Comparison of ENCODE assay signal across 25 cellular contexts in the genomic region with DNA sequence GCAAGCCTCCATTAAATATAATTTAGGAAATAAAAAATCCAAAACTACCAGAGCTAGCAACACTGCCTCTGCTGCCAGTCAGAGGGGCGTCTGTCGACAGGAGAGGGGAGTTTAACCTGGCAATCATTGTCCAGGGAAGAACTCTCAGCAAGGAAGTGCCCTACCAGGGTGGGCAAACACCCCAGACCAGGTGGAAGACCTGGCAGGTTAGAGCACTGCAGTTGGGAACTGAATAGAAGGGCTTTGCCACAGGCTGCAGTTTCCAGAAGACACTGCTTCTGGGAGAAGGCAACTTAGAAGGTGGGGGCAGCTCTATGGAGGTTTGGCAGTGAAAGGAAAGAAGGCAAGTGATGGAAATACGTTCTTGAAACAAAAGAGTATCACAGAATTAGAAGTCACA. TPM values are rescaled to one million over a fixed set of nuclear protein-coding genes. Genes with fewer than 3 reads are reported as not detected.
"Had no signal": no experiment of that assay in that cellular context is flagged by ENCODE, and none has a peak within 500 bp of the region (broad histone marks: within the 10 kb centered on the region; RNA-seq: fewer than 3 reads in every experiment).

No MANE protein-coding gene starts in this region.

- H3K36me3 ChIP-seq: esophagus squamous epithelium, sigmoid colon had no signal

- H3K9me3 Mint-ChIP-seq: dendritic cell treated with granulocyte-macrophage colony-stimulating factor and Interleukin-4, amounts not matched to agents 40 ng/mL and 50 ng/mL, for 4 days; effector memory CD8-positive, alpha-beta T cell; naive thymus-derived CD8-positive, alpha-beta T cell; neural crest cell; stimulated activated naive B cell treated with anti-CD40 and anti-IgM and Interleukin-4, amounts not matched to agents 10 μg/mL and 1 μg/mL and 100 μg/mL, for 72 hours; stimulated activated naive CD8-positive, alpha-beta T cell treated with anti-CD3 and anti-CD28 coated beads, Interleukin-15, amount 100 ng/mL, for 72 hours; type B pancreatic cell had no signal

- H3K9me3 ChIP-seq: esophagus squamous epithelium, mucosa of descending colon, sigmoid colon had no signal

- H3K4me3 Mint-ChIP-seq: dendritic cell treated with granulocyte-macrophage colony-stimulating factor and Interleukin-4, amounts not matched to agents 40 ng/mL and 50 ng/mL, for 4 days; effector memory CD8-positive, alpha-beta T cell; neural crest cell; stimulated activated naive B cell treated with anti-CD40 and anti-IgM and Interleukin-4, amounts not matched to agents 10 μg/mL and 1 μg/mL and 100 μg/mL, for 72 hours; stimulated activated naive CD8-positive, alpha-beta T cell treated with anti-CD3 and anti-CD28 coated beads, Interleukin-15, amount 100 ng/mL, for 72 hours; type B pancreatic cell had no signal

- H3K36me3 Mint-ChIP-seq: type B pancreatic cell had no signal

- ATAC-seq: effector memory CD8-positive, alpha-beta T cell; foreskin keratinocyte; left colon; left ventricle myocardium superior; mucosa of descending colon; naive thymus-derived CD8-positive, alpha-beta T cell; stimulated activated naive B cell treated with anti-CD40 and anti-IgM and Interleukin-4, amounts not matched to agents 10 μg/mL and 1 μg/mL and 100 μg/mL, for 72 hours; stimulated activated naive CD8-positive, alpha-beta T cell treated with anti-CD3 and anti-CD28 coated beads, Interleukin-15, amount 100 ng/mL, for 72 hours had no signal

- H3K4me3 ChIP-seq: esophagus squamous epithelium, hepatocyte, mucosa of descending colon, sigmoid colon, skin epidermis had no signal

- H3K27me3 Mint-ChIP-seq: dendritic cell treated with granulocyte-macrophage colony-stimulating factor and Interleukin-4, amounts not matched to agents 40 ng/mL and 50 ng/mL, for 4 days; effector memory CD8-positive, alpha-beta T cell; naive thymus-derived CD8-positive, alpha-beta T cell; stimulated activated naive B cell treated with anti-CD40 and anti-IgM and Interleukin-4, amounts not matched to agents 10 μg/mL and 1 μg/mL and 100 μg/mL, for 72 hours; stimulated activated naive CD8-positive, alpha-beta T cell treated with anti-CD3 and anti-CD28 coated beads, Interleukin-15, amount 100 ng/mL, for 72 hours; type B pancreatic cell had no signal

- H3K27me3 ChIP-seq: esophagus squamous epithelium, foreskin keratinocyte, hepatocyte, sigmoid colon had no signal

- H3K4me2 ChIP-seq: hepatocyte had no signal

- DNase-seq: effector memory CD8-positive, alpha-beta T cell; esophagus squamous epithelium; foreskin keratinocyte; head of caudate nucleus; left colon; left ventricle myocardium superior; mucosa of descending colon; naive thymus-derived CD8-positive, alpha-beta T cell; posterior cingulate gyrus; sigmoid colon; stimulated activated CD4-positive, alpha-beta T cell treated with anti-CD3 and anti-CD28 coated beads, Interleukin-2, amount 100 ng/mL, for 24 hours; stimulated activated CD4-positive, alpha-beta T cell treated with anti-CD3 and anti-CD28 coated beads, Interleukin-4, amount 100 ng/mL, for 4 hours; stimulated activated naive B cell treated with anti-CD40 and anti-IgM and Interleukin-4, amounts not matched to agents 10 μg/mL and 1 μg/mL and 100 μg/mL, for 72 hours; stimulated activated naive CD8-positive, alpha-beta T cell treated with anti-CD3 and anti-CD28 coated beads, Interleukin-15, amount 100 ng/mL, for 72 hours had no signal

- H3K27ac ChIP-seq: epithelial cell of prostate, esophagus squamous epithelium, foreskin keratinocyte, hepatocyte, sigmoid colon had no signal

- H3K27ac Mint-ChIP-seq: dendritic cell treated with granulocyte-macrophage colony-stimulating factor and Interleukin-4, amounts not matched to agents 40 ng/mL and 50 ng/mL, for 4 days; effector memory CD8-positive, alpha-beta T cell; stimulated activated naive B cell treated with anti-CD40 and anti-IgM and Interleukin-4, amounts not matched to agents 10 μg/mL and 1 μg/mL and 100 μg/mL, for 72 hours; type B pancreatic cell had no signal

- H2AFZ ChIP-seq: hepatocyte had no signal

- H3K4me1 ChIP-seq: foreskin keratinocyte had no signal

RNA-seq across cellular contexts. Expression of a gene that starts 29.7 kb away (rescaled TPM):
- total RNA-seq: esophagus squamous epithelium; foreskin keratinocyte; hepatocyte; kidney epithelial cell; left colon; left ventricle myocardium superior; lung microvascular endothelial cell; mucosa of descending colon; naive thymus-derived CD8-positive, alpha-beta T cell; neural crest cell; osteocyte; pulmonary artery endothelial cell; sigmoid colon; subcutaneous adipose tissue had no signal
- polyA plus RNA-seq: foreskin keratinocyte; hepatocyte; naive thymus-derived CD8-positive, alpha-beta T cell; sigmoid colon had no signal

RNA-seq across cellular contexts. Expression of a gene that starts 42.9 kb away (rescaled TPM):
- total RNA-seq: esophagus squamous epithelium; foreskin keratinocyte; hepatocyte; kidney epithelial cell; left colon; left ventricle myocardium superior; lung microvascular endothelial cell; mucosa of descending colon; naive thymus-derived CD8-positive, alpha-beta T cell; neural crest cell; osteocyte; pulmonary artery endothelial cell; sigmoid colon; subcutaneous adipose tissue had no signal
- polyA plus RNA-seq: foreskin keratinocyte; hepatocyte; naive thymus-derived CD8-positive, alpha-beta T cell; sigmoid colon had no signal
